ENCODE assay signal across 25 cellular contexts in genomic region chr9:38412751-38413150, GRCh38. TPM values are rescaled to one million over a fixed set of nuclear protein-coding genes. Genes with fewer than 3 reads are reported as not detected.
DNase-seq lines count a peak whose midpoint lies in the region; ATAC-seq, FAIRE-seq and TF ChIP-seq lines count a peak whose summit lies in the region.
"Had no signal": no experiment of that assay in that cellular context is flagged by ENCODE, and none has a peak within 500 bp of the region (broad histone marks: within the 10 kb centered on the region; RNA-seq: fewer than 3 reads in every experiment).

No MANE protein-coding gene starts in this region.

- intact Hi-C loops in kidney (cut with DNase I) (no loop called here), sigmoid colon (cut with DNase I) (no loop called here)

- H3K27ac ChIP-seq in WERI-Rb-1 = no peak overlapping the region
- H3K27ac ChIP-seq in kidney (ENCODE audit: low read depth in 2 of 2, low read length in 2 of 2) = no peak overlapping the region
- H3K27ac ChIP-seq in sigmoid colon = no peak overlapping the region
- H3K27ac ChIP-seq: C4-2B had no signal

- H3K36me3 ChIP-seq in WERI-Rb-1 = peaks cover 63% of the 10 kb centered on the region
- no peaks in the 10 kb centered on the region for H3K36me3 ChIP-seq in kidney (ENCODE audit: control insufficient read depth in 1 of 2, insufficient read depth in 2 of 2, low read length in 2 of 2)
- no peaks in the 10 kb centered on the region for H3K36me3 ChIP-seq in sigmoid colon

- H3K4me1 ChIP-seq in kidney (ENCODE audit: control insufficient read depth in 1 of 2, insufficient read depth in 1 of 2, low read depth in 1 of 2, low read length in 2 of 2) = no peaks in the 10 kb centered on the region
- H3K4me1 ChIP-seq in sigmoid colon = no peaks in the 10 kb centered on the region

- no peak for TF ChIP-seq POLR2A in sigmoid colon (IDR thresholded peaks at IDR 0.05)

- H3K9me3 ChIP-seq in WERI-Rb-1 (ENCODE audit: severe bottlenecking) (no peaks in the 10 kb centered on the region), kidney (ENCODE audit: control insufficient read depth in 1 of 2, low read length in 2 of 2) (no peaks in the 10 kb centered on the region), sigmoid colon (no peaks in the 10 kb centered on the region)
- H3K9me3 ChIP-seq: Caco-2 had no signal

- DNase-seq in NCI-H82 (lab: John Stamatoyannopoulos, UW) (peak; percentile 93), WERI-Rb-1 (peak; percentile 70), kidney (peak; percentile 39), sigmoid colon (peak; percentile 28), T1000 (lab: John Stamatoyannopoulos, UW) (no peak), AG20443 (ENCODE audit: low spot score) (no peak), NCI-H1417 (lab: John Stamatoyannopoulos, UW) (no peak)
- DNase-seq: ACHN; AML-193; CD4-positive, alpha-beta T cell; DND-41; EL; HCEC 1CT; KBM-7 had no signal

- H3K27me3 ChIP-seq in WERI-Rb-1 (ENCODE audit: insufficient read depth, low read depth, severe bottlenecking) (no peaks in the 10 kb centered on the region), sigmoid colon (no peaks in the 10 kb centered on the region)

- FAIRE-seq in kidney (lab: Jason Lieb, UNC) = no peak
- FAIRE-seq: A204.1, GM12878, GM19239, H54, HepG2 had no signal

- WGBS in sigmoid colon, 2 donors = 72 to 79% methylated on average over 6 of the region's 6 CpGs

- TF ChIP-seq EP300 in sigmoid colon (IDR thresholded peaks at IDR 0.05) = no peak

- no peak for ATAC-seq in HG03442 (IDR thresholded peaks at IDR 0.05; ENCODE audit: unreplicated experiment)
- ATAC-seq: GM23338, HepG2 had no signal

- no peak overlapping the region for H3K9ac ChIP-seq in kidney (ENCODE audit: low read length in 2 of 2)

- H3K4me3 ChIP-seq in WERI-Rb-1 (ENCODE audit: low read depth, low read length) = peak overlapping the region; percentile 40
- H3K4me3 ChIP-seq in kidney (ENCODE audit: low read length in 2 of 2) = no peak overlapping the region
- H3K4me3 ChIP-seq in sigmoid colon = no peak overlapping the region
- H3K4me3 ChIP-seq: GM12878, GM23338 had no signal

- TF ChIP-seq CTCF in WERI-Rb-1 (IDR thresholded peaks at IDR 0.05; ENCODE audit: low read depth, low read length) (no peak), kidney (IDR thresholded peaks at IDR 0.05; ENCODE audit: borderline replicate concordance, extremely low read depth, insufficient read depth) (no peak), sigmoid colon (IDR thresholded peaks at IDR 0.05) (no peak)

RNA-seq across cellular contexts. Expression of gene IGFBPL1, which starts 11.5 kb away (rescaled TPM):
- total RNA-seq in kidney (0.22 TPM), sigmoid colon (1 to 10 TPM in 2 of 4 donors, under 1 TPM in 1, not detected in 1; 0.36 to 2.2 (median 1.4) TPM)
- polyA plus RNA-seq in kidney (ENCODE audit: insufficient read depth, low read depth, low replicate concordance) (not detected), sigmoid colon (under 1 TPM in 1 of 3 donors, not detected in 2; 0.23 TPM)
- total RNA-seq: CD4-positive, alpha-beta T cell; G401; GM12878 had no signal
- polyA plus RNA-seq: HepG2, IgD-negative memory B cell had no signal

RNA-seq across cellular contexts. Expression of gene ALDH1B1, which starts 20.2 kb away (rescaled TPM):
- 37.7 TPM for total RNA-seq in kidney
- polyA plus RNA-seq in kidney (ENCODE audit: insufficient read depth, low read depth, low replicate concordance) = 74.7 TPM
- 100 to 1,000 TPM in 2 of 4 donors, 10 to 100 TPM in 2; 35.7 to 162 (median 101) TPM for total RNA-seq in sigmoid colon
- 10 to 100 TPM; 19.2 to 45.0 (median 24.0) TPM for polyA plus RNA-seq in sigmoid colon

Comparison
In these comparisons a context has a peak if more than half of its experiments do, and no peak if none do; other contexts are left out.
1. DNase-seq: peak in NCI-H82 (single experiment), WERI-Rb-1 (single experiment), kidney (single experiment) and sigmoid colon (single experiment); none in T1000 (single experiment), AG20443 (single experiment) and NCI-H1417 (0 of 3).